9 cellular contexts compared by ENCODE assay signal in genomic region chr18:10482985-10483949, GRCh38. TPM values are rescaled to one million over a fixed set of nuclear protein-coding genes. Genes with fewer than 3 reads are reported as not detected.
DNase-seq lines count a peak whose midpoint lies in the region; ATAC-seq and TF ChIP-seq lines count a peak whose summit lies in the region.
"Had no signal": no experiment of that assay in that cellular context is flagged by ENCODE, and none has a peak within 500 bp of the region (broad histone marks: within the 10 kb centered on the region; RNA-seq: fewer than 3 reads in every experiment).

No MANE protein-coding gene starts in this region.

- no peaks in the 10 kb centered on the region for H3K9me3 Mint-ChIP-seq in naive thymus-derived CD8-positive, alpha-beta T cell

- DNase-seq in NB4 (ENCODE audit: low read depth) (peak; percentile 79), DMS114 treated with DMSO at 0.1 percent for 48 hours (lab: John Stamatoyannopoulos, UW; ENCODE audit: unreplicated experiment) (no peak), NCI-H2196 (lab: John Stamatoyannopoulos, UW; ENCODE audit: unreplicated experiment) (no peak), foreskin melanocyte (no peak)
- peak in 1 of 10 donors; percentile 12 for DNase-seq in naive thymus-derived CD8-positive, alpha-beta T cell
- no peak for DNase-seq in activated effector memory CD4-positive, alpha-beta T cell treated with Interleukin-2 at 50 U/mL for 16 hours

- POLR2A ChIA-PET in naive thymus-derived CD8-positive, alpha-beta T cell (lab: Charles Lee) = no interaction called here

- no peaks in the 10 kb centered on the region for H3K36me3 Mint-ChIP-seq in naive thymus-derived CD8-positive, alpha-beta T cell

- no peak for TF ChIP-seq POLR2A in NB4 (IDR thresholded peaks at IDR 0.05; ENCODE audit: extremely low read depth, insufficient read length)

- H3K4me3 Mint-ChIP-seq in naive thymus-derived CD8-positive, alpha-beta T cell = peak overlapping the region in 8 of 10 donors; percentile 19 to 63 (median 35)

- no peak for TF ChIP-seq CTCF in NB4 (IDR thresholded peaks at IDR 0.05; ENCODE audit: low read depth, low read length)

- peak overlapping the region in 7 of 10 donors; percentile 13 to 66 (median 48) for H3K27ac Mint-ChIP-seq in naive thymus-derived CD8-positive, alpha-beta T cell

- peak; percentile 76 for ATAC-seq in GM18868 (IDR thresholded peaks at IDR 0.05; ENCODE audit: unreplicated experiment)
- ATAC-seq in HG02642 (IDR thresholded peaks at IDR 0.05; ENCODE audit: poor library complexity, unreplicated experiment) = peak; percentile 78
- ATAC-seq in naive thymus-derived CD8-positive, alpha-beta T cell = peak in 1 of 2 donors; percentile 25

- peaks cover 0 to 2% (median 0%) of the 10 kb centered on the region in 5 donors for H3K27me3 Mint-ChIP-seq in naive thymus-derived CD8-positive, alpha-beta T cell

- H3K4me1 Mint-ChIP-seq in naive thymus-derived CD8-positive, alpha-beta T cell = peaks cover 5 to 51% (median 18%) of the 10 kb centered on the region in 4 donors

- H3K4me3 ChIP-seq in NB4 (ENCODE audit: low read depth, low read length) = no peak overlapping the region
- H3K4me3 ChIP-seq: upper lobe of left lung had no signal

RNA-seq across cellular contexts. Expression of gene APCDD1, which starts 28.8 kb away (rescaled TPM):
- total RNA-seq in naive thymus-derived CD8-positive, alpha-beta T cell = not detected
- not detected for polyA plus RNA-seq in naive thymus-derived CD8-positive, alpha-beta T cell

RNA-seq across cellular contexts. Expression of gene NAPG, which starts 42.6 kb away (rescaled TPM):
- total RNA-seq in naive thymus-derived CD8-positive, alpha-beta T cell = 10 to 100 TPM; 31.8 to 34.8 TPM
- 10 to 100 TPM; 12.8 to 14.7 (median 12.9) TPM for polyA plus RNA-seq in naive thymus-derived CD8-positive, alpha-beta T cell
